In genomic region chr13:97242755-97243497, GRCh38 we compare ENCODE assay signal across 14 cellular contexts. TPM values are rescaled to one million over a fixed set of nuclear protein-coding genes. Genes with fewer than 3 reads are reported as not detected.
DNase-seq lines count a peak whose midpoint lies in the region; ATAC-seq and TF ChIP-seq lines count a peak whose summit lies in the region.
"Had no signal": no experiment of that assay in that cellular context is flagged by ENCODE, and none has a peak within 500 bp of the region (broad histone marks: within the 10 kb centered on the region; RNA-seq: fewer than 3 reads in every experiment).

No MANE protein-coding gene starts in this region.

- H3K4me2 ChIP-seq in GM23338, result no peak overlapping the region

- H3K9me3 ChIP-seq in adrenal gland (replicated peaks in 1 of 3) (no peaks in the 10 kb centered on the region), testis (no peaks in the 10 kb centered on the region)

- TF ChIP-seq CTCF in adrenal gland (IDR thresholded peaks at IDR 0.05), result no peak
- no peak for TF ChIP-seq CTCF in testis (IDR thresholded peaks at IDR 0.05)
- no peak for TF ChIP-seq CTCF in GM23338 (conservative IDR thresholded peaks at IDR 0.05; ENCODE audit: low read depth in 2 of 2)

- no peak overlapping the region for H3K27ac Mint-ChIP-seq in GM23338
- H3K27ac Mint-ChIP-seq: memory B cell, WTC11 had no signal

- H2AFZ ChIP-seq in GM23338, result no peak overlapping the region

- no peak overlapping the region for H3K4me3 Mint-ChIP-seq in GM23338
- H3K4me3 Mint-ChIP-seq: CD4-positive, alpha-beta memory T cell; memory B cell; WTC11 had no signal

- DNase-seq in adrenal gland (peak in 1 of 7 donors; percentile 61), globus pallidus (ENCODE audit: low spot score) (peak; percentile 97), middle frontal gyrus (ENCODE audit: extremely low spot score, low spot score) (peak; percentile 82), testis (no peak), GM23338 (ENCODE audit: low spot score) (no peak), GM19240 (ENCODE audit: insufficient read length, low spot score) (no peak)
- no peak for DNase-seq in activated CD8-positive, alpha-beta memory T cell treated with anti-CD3 and anti-CD28 coated beads, Interleukin-2, amount 50 U/mL, for 4 hours
- DNase-seq: CD4-positive, alpha-beta memory T cell; NCI-H1105 treated with DMSO at 0.1 percent for 48 hours; SIG-M5 had no signal

- 73 to 93% (median 88%) methylated on average over 13 of the region's 13 CpGs for WGBS in adrenal gland, 4 donors
- 44 to 74% methylated on average over 13 of the region's 13 CpGs for WGBS in testis, 2 donors

- no peaks in the 10 kb centered on the region for H4K20me1 ChIP-seq in GM23338 (replicated peaks; ENCODE audit: insufficient read depth)

- H3F3A ChIP-seq in GM23338 (replicated peaks; ENCODE audit: low read depth), result no peaks in the 10 kb centered on the region

- H3K27ac ChIP-seq in adrenal gland, result peak overlapping the region in 4 of 5 donors; percentile 24 to 78 (median 47)
- H3K27ac ChIP-seq in testis, result peak overlapping the region; percentile 36 to 78
- H3K27ac ChIP-seq in GM23338 (ENCODE audit: low read depth), result no peak overlapping the region

- H3K27me3 ChIP-seq in adrenal gland (no peaks in the 10 kb centered on the region), testis (no peaks in the 10 kb centered on the region), GM23338 (ENCODE audit: insufficient read depth) (peaks cover 12% of the 10 kb centered on the region)

- H3K4me1 ChIP-seq in adrenal gland (replicated peaks in 1 of 2) (peaks cover 63 to 97% of the 10 kb centered on the region in 2 donors), testis (peaks cover 80% of the 10 kb centered on the region), GM23338 (ENCODE audit: insufficient read depth) (peaks cover 40% of the 10 kb centered on the region)

- H3K9me3 Mint-ChIP-seq in GM23338, result no peaks in the 10 kb centered on the region
- H3K9me3 Mint-ChIP-seq: brain; CD4-positive, alpha-beta memory T cell; memory B cell; WTC11 had no signal

- H3K9me2 ChIP-seq in GM23338 (ENCODE audit: insufficient read depth), result no peaks in the 10 kb centered on the region

- no peaks in the 10 kb centered on the region for H3K36me3 Mint-ChIP-seq in GM23338 (ENCODE audit: low read depth)
- H3K36me3 Mint-ChIP-seq: WTC11 had no signal

- no peak for TF ChIP-seq POLR2A in adrenal gland (IDR thresholded peaks at IDR 0.05)
- no peak for TF ChIP-seq POLR2A in testis (IDR thresholded peaks at IDR 0.05)

- ATAC-seq in GM19023 (IDR thresholded peaks at IDR 0.05; ENCODE audit: unreplicated experiment) (no peak), GM23338 (no peak)
- ATAC-seq: WTC11 had no signal

- peaks cover 25% of the 10 kb centered on the region for H3K4me1 Mint-ChIP-seq in GM23338

- H3K27me3 Mint-ChIP-seq in GM23338 (ENCODE audit: insufficient read depth, low read depth, poor library complexity), result peaks cover 6% of the 10 kb centered on the region
- H3K27me3 Mint-ChIP-seq: brain; CD4-positive, alpha-beta memory T cell; memory B cell had no signal

- intact Hi-C loops in adrenal gland (cut with DNase I) (no loop called here), testis (cut with DNase I; ENCODE audit: low total_unique reads) (no loop called here)

- H3K79me2 ChIP-seq in GM23338 (replicated peaks; ENCODE audit: insufficient read depth), result no peaks in the 10 kb centered on the region

- H3K4me3 ChIP-seq in adrenal gland (no peak overlapping the region), testis (peak overlapping the region in 1 of 2 donors; percentile 2), GM23338 (no peak overlapping the region)

- H3K36me3 ChIP-seq in adrenal gland (replicated peaks in 1 of 2) (no peaks in the 10 kb centered on the region), testis (ENCODE audit: low read depth, missing control alignments) (no peaks in the 10 kb centered on the region), GM23338 (ENCODE audit: insufficient read depth) (no peaks in the 10 kb centered on the region)

TF ChIP-seq in GM23338, 12 proteins besides CTCF, POLR2A, EP300 and RAD21 (continues in another document):
- no peak for TF ChIP-seq STAT1 (IDR thresholded peaks at IDR 0.05; ENCODE audit: unreplicated experiment)
- no peak for TF ChIP-seq EZH2 (IDR thresholded peaks at IDR 0.05; ENCODE audit: low read depth, unreplicated experiment)
- TF ChIP-seq REST (IDR thresholded peaks at IDR 0.05; ENCODE audit: unreplicated experiment), result no peak
- TF ChIP-seq POLR2AphosphoS5 (IDR thresholded peaks at IDR 0.05; ENCODE audit: low read depth), result no peak
- TF ChIP-seq ETS1 (IDR thresholded peaks at IDR 0.05), result no peak
- TF ChIP-seq ZNF114 (CRISPR knock-in tag; IDR thresholded peaks at IDR 0.05), result no peak
- no peak for TF ChIP-seq CREB1 (CRISPR knock-in tag; IDR thresholded peaks at IDR 0.05; ENCODE audit: low read depth)
- no peak for TF ChIP-seq EZH2phosphoT487 (IDR thresholded peaks at IDR 0.05; ENCODE audit: unreplicated experiment)
- TF ChIP-seq JUNB (IDR thresholded peaks at IDR 0.05; ENCODE audit: unreplicated experiment), result no peak
- TF ChIP-seq NANOG (IDR thresholded peaks at IDR 0.05; ENCODE audit: borderline replicate concordance), result no peak
- TF ChIP-seq ZNF331 (CRISPR knock-in tag; IDR thresholded peaks at IDR 0.05; ENCODE audit: low read depth), result no peak

RNA-seq across cellular contexts. Expression of gene MBNL2, which starts 20.8 kb away (rescaled TPM):
- total RNA-seq in adrenal gland (100 to 1,000 TPM; 102 to 250 (median 163) TPM), testis (10 to 100 TPM; 69.4 to 83.0 TPM)
- polyA plus RNA-seq in adrenal gland (100 to 1,000 TPM in 1 of 3 donors, 10 to 100 TPM in 2; 29.2 to 119 (median 40.2) TPM), testis (ENCODE audit: insufficient read depth, low read depth, low replicate concordance) (21.5 TPM), GM23338 (2016; fragmentation: Nextera tagmentation; extraction: Ambion mirVana) (0.49 and 0.55 TPM in 2 replicates)
- 1.3 and 3.2 TPM in 2 replicates for total RNA-seq in GM23338 (2014; rRNA removed; shearing (Covaris generic))

Comparison
In these comparisons a context has a peak if more than half of its experiments do, and no peak if none do; other contexts are left out.
1. DNase-seq: peak in globus pallidus (single experiment) and middle frontal gyrus (single experiment); none in testis (single experiment), GM23338 (single experiment), GM19240 (single experiment) and activated CD8-positive, alpha-beta memory T cell treated with anti-CD3 and anti-CD28 coated beads, Interleukin-2, amount 50 U/mL, for 4 hours (single experiment).
2. RNA of gene MBNL2, which starts 20.8 kb away (total RNA-seq): 102 to 250 TPM in adrenal gland and 69.4 to 83.0 TPM in testis; 1.3 to 3.2 TPM in GM23338; every median in the first group is over 10 times any median in the second.